1 cellular context compared by ENCODE assay signal in genomic region chrX:49186125-49187027, GRCh38.
TF ChIP-seq lines count a peak whose summit lies in the region.

Gene PRICKLE3, minus strand, starts transcription at chrX:49186373. Its CDS starts 76 bp downstream, at chrX:49186297.

TF ChIP-seq in HepG2, 621 proteins besides CTCF, POLR2A, EP300 and RAD21 (continued from another document and continues in another):
- TF ChIP-seq NR1H2 (CRISPR knock-in tag; IDR thresholded peaks at IDR 0.05; ENCODE audit: borderline replicate concordance, low read depth) (no peak), TBX3 (IDR thresholded peaks at IDR 0.05; ENCODE audit: borderline replicate concordance) (no peak), BORCS8-MEF2B (CRISPR knock-in tag; IDR thresholded peaks at IDR 0.05) (no peak), SATB2 (CRISPR knock-in tag; IDR thresholded peaks at IDR 0.05) (no peak), MED13 (CRISPR knock-in tag; IDR thresholded peaks at IDR 0.05) (no peak), TOE1 (CRISPR knock-in tag; IDR thresholded peaks at IDR 0.05) (no peak), TSC22D2 (CRISPR knock-in tag; IDR thresholded peaks at IDR 0.05; ENCODE audit: borderline replicate concordance) (no peak; the same call in 1 of the 2 replicates), HDAC2 (CRISPR knock-in tag; IDR thresholded peaks at IDR 0.05) (peak; percentile 44; the same call in 1 of the 2 replicates), ARNTL (CRISPR knock-in tag; IDR thresholded peaks at IDR 0.05) (no peak), FOXK1 (CRISPR knock-in tag; IDR thresholded peaks at IDR 0.05; ENCODE audit: borderline replicate concordance, low read depth) (no peak), XBP1 (CRISPR knock-in tag; IDR thresholded peaks at IDR 0.05) (no peak), MTA3 (CRISPR knock-in tag; IDR thresholded peaks at IDR 0.05) (no peak), ZNF12 (CRISPR knock-in tag; IDR thresholded peaks at IDR 0.05) (no peak), EZH2 (conservative IDR thresholded peaks at IDR 0.05; ENCODE audit: low read depth, low read length) (no peak), GZF1 (CRISPR knock-in tag; IDR thresholded peaks at IDR 0.05) (no peak), BRCA1 (CRISPR knock-in tag; IDR thresholded peaks at IDR 0.05) (no peak), ZFAT (CRISPR knock-in tag; conservative IDR thresholded peaks at IDR 0.05) (no peak), ZNF564 (CRISPR knock-in tag; IDR thresholded peaks at IDR 0.05) (no peak), ZNF546 (CRISPR knock-in tag; conservative IDR thresholded peaks at IDR 0.05) (no peak), MTF2 (CRISPR knock-in tag; IDR thresholded peaks at IDR 0.05; ENCODE audit: borderline replicate concordance) (no peak), ZEB1 (IDR thresholded peaks at IDR 0.05; ENCODE audit: insufficient replicate concordance, low read depth) (no peak), FOXJ3 (CRISPR knock-in tag; IDR thresholded peaks at IDR 0.05; ENCODE audit: borderline replicate concordance) (no peak), RXRA (CRISPR knock-in tag; IDR thresholded peaks at IDR 0.05) (peak; percentile 65), JARID2 (CRISPR knock-in tag; IDR thresholded peaks at IDR 0.05; ENCODE audit: insufficient replicate concordance) (no peak), ARHGAP35 (CRISPR knock-in tag; IDR thresholded peaks at IDR 0.05; ENCODE audit: borderline replicate concordance) (0 out of 2 replicates have a peak, but pooled peaks have one; percentile 22), GPN1 (CRISPR knock-in tag; IDR thresholded peaks at IDR 0.05; ENCODE audit: borderline replicate concordance) (no peak), MAX (IDR thresholded peaks at IDR 0.05) (peak; percentile 80), FOXA1 (IDR thresholded peaks at IDR 0.05) (no peak), FOXA1 (CRISPR knock-in tag; IDR thresholded peaks at IDR 0.05) (no peak), ZNF235 (CRISPR knock-in tag; IDR thresholded peaks at IDR 0.05; ENCODE audit: borderline replicate concordance) (no peak), SNAPC4 (CRISPR knock-in tag; IDR thresholded peaks at IDR 0.05) (no peak), ZNF781 (CRISPR knock-in tag; IDR thresholded peaks at IDR 0.05; ENCODE audit: borderline replicate concordance, not compliant biosample characterization) (no peak), ZNF264 (CRISPR knock-in tag; IDR thresholded peaks at IDR 0.05) (no peak), MATR3 (CRISPR knock-in tag; IDR thresholded peaks at IDR 0.05) (no peak), ZNF772 (CRISPR knock-in tag; IDR thresholded peaks at IDR 0.05) (0 out of 2 replicates have a peak, but pooled peaks have one; percentile 42), ZNF768 (CRISPR knock-in tag; IDR thresholded peaks at IDR 0.05) (no peak), GATAD2A (CRISPR knock-in tag; IDR thresholded peaks at IDR 0.05) (peak; percentile 42; the same call in 1 of the 2 replicates), PREB (CRISPR knock-in tag; IDR thresholded peaks at IDR 0.05) (no peak), JUNB (CRISPR knock-in tag; IDR thresholded peaks at IDR 0.05; ENCODE audit: borderline replicate concordance) (no peak), CBX2 (IDR thresholded peaks at IDR 0.05; ENCODE audit: low read depth, low read length) (no peak), CBX2 (CRISPR knock-in tag; IDR thresholded peaks at IDR 0.05; ENCODE audit: low read depth) (no peak), CCDC6 (CRISPR knock-in tag; IDR thresholded peaks at IDR 0.05) (0 out of 2 replicates have a peak, but pooled peaks have one; percentile 61), ZNF777 (CRISPR knock-in tag; IDR thresholded peaks at IDR 0.05) (no peak), HMG20A (CRISPR knock-in tag; IDR thresholded peaks at IDR 0.05; ENCODE audit: borderline replicate concordance) (no peak), TEAD2 (CRISPR knock-in tag; IDR thresholded peaks at IDR 0.05) (no peak), PRMT3 (CRISPR knock-in tag; IDR thresholded peaks at IDR 0.05; ENCODE audit: borderline replicate concordance, low read depth) (no peak), ATF2 (CRISPR knock-in tag; IDR thresholded peaks at IDR 0.05) (no peak), AFF4 (CRISPR knock-in tag; IDR thresholded peaks at IDR 0.05) (no peak), ZNF766 (CRISPR knock-in tag; IDR thresholded peaks at IDR 0.05; ENCODE audit: borderline replicate concordance) (no peak), ZNF382 (CRISPR knock-in tag; IDR thresholded peaks at IDR 0.05; ENCODE audit: borderline replicate concordance) (no peak), ZNF710 (CRISPR knock-in tag; IDR thresholded peaks at IDR 0.05; ENCODE audit: borderline replicate concordance) (no peak), ZKSCAN5 (CRISPR knock-in tag; IDR thresholded peaks at IDR 0.05) (no peak), ESRRA (CRISPR knock-in tag; IDR thresholded peaks at IDR 0.05; ENCODE audit: low read depth) (no peak)
- TF ChIP-seq, protein P1, sequence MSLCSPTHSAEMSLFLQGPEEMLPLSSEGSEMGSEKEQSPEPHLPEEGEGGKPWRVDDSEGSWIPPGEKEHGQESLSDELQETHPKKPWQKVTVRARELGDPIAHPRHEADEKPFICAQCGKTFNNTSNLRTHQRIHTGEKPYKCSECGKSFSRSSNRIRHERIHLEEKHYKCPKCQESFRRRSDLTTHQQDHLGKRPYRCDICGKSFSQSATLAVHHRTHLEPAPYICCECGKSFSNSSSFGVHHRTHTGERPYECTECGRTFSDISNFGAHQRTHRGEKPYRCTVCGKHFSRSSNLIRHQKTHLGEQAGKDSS (CRISPR knock-in tag; IDR thresholded peaks at IDR 0.05; ENCODE audit: borderline replicate concordance, low read depth) = peak; percentile 23; the same call in 1 of the 2 replicates
- TF ChIP-seq, protein P2, sequence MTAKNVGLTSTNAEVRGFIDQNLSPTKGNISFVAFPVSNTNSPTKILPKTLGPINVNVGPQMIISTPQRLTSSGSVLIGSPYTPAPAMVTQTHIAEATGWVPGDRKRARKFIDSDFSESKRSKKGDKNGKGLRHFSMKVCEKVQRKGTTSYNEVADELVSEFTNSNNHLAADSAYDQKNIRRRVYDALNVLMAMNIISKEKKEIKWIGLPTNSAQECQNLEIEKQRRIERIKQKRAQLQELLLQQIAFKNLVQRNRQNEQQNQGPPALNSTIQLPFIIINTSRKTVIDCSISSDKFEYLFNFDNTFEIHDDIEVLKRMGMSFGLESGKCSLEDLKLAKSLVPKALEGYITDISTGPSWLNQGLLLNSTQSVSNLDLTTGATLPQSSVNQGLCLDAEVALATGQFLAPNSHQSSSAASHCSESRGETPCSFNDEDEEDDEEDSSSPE (CRISPR knock-in tag; IDR thresholded peaks at IDR 0.05) = peak; percentile 57
